7 cellular contexts compared by ENCODE assay signal in genomic region chr10:76303682-76304316, GRCh38.
DNase-seq lines count a peak whose midpoint lies in the region; ATAC-seq and TF ChIP-seq lines count a peak whose summit lies in the region.

No MANE protein-coding gene starts in this region.

- ATAC-seq in HG03135 (IDR thresholded peaks at IDR 0.05; ENCODE audit: unreplicated experiment) (peak; percentile 57), GM21447 (IDR thresholded peaks at IDR 0.05; ENCODE audit: unreplicated experiment) (no peak)
- ATAC-seq in activated naive CD8-positive, alpha-beta T cell treated with anti-CD3 and anti-CD28 coated beads, Interleukin-2, amount 50 U/mL, for 24 hours, result peak; percentile 36

- no peak overlapping the region for H3K27ac Mint-ChIP-seq in activated naive CD8-positive, alpha-beta T cell treated with anti-CD3 and anti-CD28 coated beads, Interleukin-2, amount 50 U/mL, for 24 hours
- H3K27ac Mint-ChIP-seq in progenitor cell of endocrine pancreas, result peak overlapping the region; percentile 87

- DNase-seq in GM12864 (ENCODE audit: low read depth), result no peak
- DNase-seq in NCI-H2227 (lab: John Stamatoyannopoulos, UW; ENCODE audit: unreplicated experiment), result peak; percentile 71
- DNase-seq in activated naive CD8-positive, alpha-beta T cell treated with anti-CD3 and anti-CD28 coated beads, Interleukin-2, amount 50 U/mL, for 24 hours, result no peak
- peak; percentile 77 for DNase-seq in cardiac septum (ENCODE audit: low spot score)
- DNase-seq in progenitor cell of endocrine pancreas (ENCODE audit: low spot score, unreplicated experiment), result peak; percentile 49

- no peaks in the 10 kb centered on the region for H3K36me3 Mint-ChIP-seq in activated naive CD8-positive, alpha-beta T cell treated with anti-CD3 and anti-CD28 coated beads, Interleukin-2, amount 50 U/mL, for 24 hours (ENCODE audit: low read depth)
- H3K36me3 Mint-ChIP-seq in progenitor cell of endocrine pancreas (ENCODE audit: insufficient read depth), result no peaks in the 10 kb centered on the region

- peaks cover 4% of the 10 kb centered on the region for H3K27me3 Mint-ChIP-seq in activated naive CD8-positive, alpha-beta T cell treated with anti-CD3 and anti-CD28 coated beads, Interleukin-2, amount 50 U/mL, for 24 hours
- H3K27me3 Mint-ChIP-seq in progenitor cell of endocrine pancreas, result peaks cover 3% of the 10 kb centered on the region

- no peak overlapping the region for H3K4me3 Mint-ChIP-seq in activated naive CD8-positive, alpha-beta T cell treated with anti-CD3 and anti-CD28 coated beads, Interleukin-2, amount 50 U/mL, for 24 hours
- no peak overlapping the region for H3K4me3 Mint-ChIP-seq in progenitor cell of endocrine pancreas (ENCODE audit: low read depth)

- H3K4me1 Mint-ChIP-seq in activated naive CD8-positive, alpha-beta T cell treated with anti-CD3 and anti-CD28 coated beads, Interleukin-2, amount 50 U/mL, for 24 hours, result no peaks in the 10 kb centered on the region
- peaks cover 40% of the 10 kb centered on the region for H3K4me1 Mint-ChIP-seq in progenitor cell of endocrine pancreas (ENCODE audit: low read depth)

- peak; percentile 50 for TF ChIP-seq CTCF in GM12864 (IDR thresholded peaks at IDR 0.05; ENCODE audit: low read depth, low read length, missing control alignments)
- TF ChIP-seq CTCF in progenitor cell of endocrine pancreas (IDR thresholded peaks at IDR 0.05; ENCODE audit: unreplicated experiment), result peak; percentile 77

- no peak overlapping the region for H3K4me3 ChIP-seq in GM12864 (ENCODE audit: low read depth, low read length)

- intact Hi-C loops in cardiac septum (cut with DNase I), result loop anchor here (5.0 to 10.0 kb wide), 3 partner anchors 244 to 906 kb away; no protein-coding TSS in a partner anchor

- peaks cover 4% of the 10 kb centered on the region for H3K9me3 Mint-ChIP-seq in activated naive CD8-positive, alpha-beta T cell treated with anti-CD3 and anti-CD28 coated beads, Interleukin-2, amount 50 U/mL, for 24 hours
- no peaks in the 10 kb centered on the region for H3K9me3 Mint-ChIP-seq in progenitor cell of endocrine pancreas (ENCODE audit: low read depth)

Comparison
In these comparisons a context has a peak if more than half of its experiments do, and no peak if none do; other contexts are left out.
1. DNase-seq: peak in NCI-H2227 (single experiment), cardiac septum (single experiment) and progenitor cell of endocrine pancreas (single experiment); none in GM12864 (single experiment) and activated naive CD8-positive, alpha-beta T cell treated with anti-CD3 and anti-CD28 coated beads, Interleukin-2, amount 50 U/mL, for 24 hours (single experiment).